11 cellular contexts compared by ENCODE assay signal in the genomic region with DNA sequence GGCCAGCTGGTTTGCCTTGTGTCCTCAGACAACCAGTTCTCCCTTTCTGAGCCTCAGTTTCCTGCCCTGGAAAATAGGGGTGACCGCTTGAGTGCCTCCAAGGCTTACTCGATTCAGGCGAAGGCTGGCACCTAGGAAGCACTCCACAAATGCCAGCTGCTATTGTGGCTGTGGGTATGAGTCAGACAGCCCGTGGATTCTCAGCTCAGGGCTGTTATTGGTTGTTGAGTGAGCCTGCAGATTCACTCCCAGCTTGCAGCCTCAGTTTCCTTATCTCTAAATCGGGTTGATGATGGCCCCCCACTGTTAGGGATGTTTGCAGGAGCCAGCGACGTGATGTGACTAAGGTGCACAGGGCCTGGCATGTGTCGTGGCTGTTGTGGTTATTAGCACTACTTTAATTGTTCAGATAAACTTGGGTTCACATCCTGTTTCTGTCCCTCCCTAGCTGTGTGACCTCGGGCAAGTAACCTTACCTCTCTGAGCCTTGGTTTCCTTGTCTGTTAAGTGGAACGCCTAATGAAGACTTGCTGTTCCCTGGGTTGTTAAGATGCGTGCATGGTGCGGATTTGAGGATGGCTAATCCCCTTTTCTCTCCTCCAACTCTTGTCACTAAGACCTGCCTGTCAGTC. TPM values are rescaled to one million over a fixed set of nuclear protein-coding genes. Genes with fewer than 3 reads are reported as not detected.
A peak's percentile ranks its signal among the peaks of the same experiment; 100 is the strongest.
DNase-seq lines count a peak whose midpoint lies in the region; ATAC-seq lines count a peak whose summit lies in the region.
"Had no signal": no experiment of that assay in that cellular context is flagged by ENCODE, and none has a peak within 500 bp of the region (broad histone marks: within the 10 kb centered on the region; RNA-seq: fewer than 3 reads in every experiment).

No MANE protein-coding gene starts in this region.

- peak overlapping the region in 1 of 3 donors; percentile 35 for H3K4me3 ChIP-seq in skeletal muscle tissue (ENCODE audit: low read length in 3 of 3)

- no peak overlapping the region for H3K27ac ChIP-seq in skeletal muscle tissue (ENCODE audit: low read depth, low read length)

- no peaks in the 10 kb centered on the region for H3K9me3 ChIP-seq in T-helper 17 cell (ENCODE audit: control insufficient read depth, low read length, poor library complexity, severe bottlenecking)
- H3K9me3 ChIP-seq in skeletal muscle tissue (ENCODE audit: control insufficient read depth in 3 of 3, low read length in 3 of 3) = no peaks in the 10 kb centered on the region

- no peaks in the 10 kb centered on the region for H3K9me3 Mint-ChIP-seq in T-helper 1 cell treated with Interleukin-12 subunit alpha and Interleukin-12 subunit beta and Interleukin-4 antibody, amounts not matched to agents 30 μg/mL and 1 μg/mL, for 36 hours

- DNase-seq in T-helper 1 cell (no peak), T-helper 17 cell (no peak), epidermal melanocyte (ENCODE audit: insufficient read length, low spot score) (peak; percentile 29), MV-4-11 (lab: John Stamatoyannopoulos, UW) (no peak)
- DNase-seq: C1 segment of cervical spinal cord; NK-92 treated with Interleukin-12 subunit alpha and Interleukin-12 subunit beta, amount 100 ng/mL, for 24 hours; stimulated activated CD4-positive, alpha-beta T cell treated with anti-CD3 and anti-CD28 coated beads, Interleukin-12 subunit alpha, Interleukin-12 subunit beta, amount 100 ng/mL, for 4 hours had no signal

- H3K27ac Mint-ChIP-seq in T-helper 1 cell treated with Interleukin-12 subunit alpha and Interleukin-12 subunit beta and Interleukin-4 antibody, amounts not matched to agents 30 μg/mL and 1 μg/mL, for 36 hours = no peak overlapping the region
- H3K27ac Mint-ChIP-seq in T-helper 17 cell = peak overlapping the region; percentile 91

- peaks cover 21% of the 10 kb centered on the region for H3K4me1 Mint-ChIP-seq in T-helper 1 cell treated with Interleukin-12 subunit alpha and Interleukin-12 subunit beta and Interleukin-4 antibody, amounts not matched to agents 30 μg/mL and 1 μg/mL, for 36 hours (ENCODE audit: low read depth)
- H3K4me1 Mint-ChIP-seq in T-helper 17 cell = peaks cover 38% of the 10 kb centered on the region

- H3K4me3 Mint-ChIP-seq in T-helper 1 cell treated with Interleukin-12 subunit alpha and Interleukin-12 subunit beta and Interleukin-4 antibody, amounts not matched to agents 30 μg/mL and 1 μg/mL, for 36 hours = peak overlapping the region; percentile 84
- peak overlapping the region; percentile 92 for H3K4me3 Mint-ChIP-seq in T-helper 17 cell

- H3K36me3 Mint-ChIP-seq in T-helper 1 cell treated with Interleukin-12 subunit alpha and Interleukin-12 subunit beta and Interleukin-4 antibody, amounts not matched to agents 30 μg/mL and 1 μg/mL, for 36 hours (ENCODE audit: low read depth) = no peaks in the 10 kb centered on the region
- H3K36me3 Mint-ChIP-seq in T-helper 17 cell (ENCODE audit: low read depth) = no peaks in the 10 kb centered on the region

- peaks cover 8% of the 10 kb centered on the region for H3K27me3 Mint-ChIP-seq in T-helper 1 cell treated with Interleukin-12 subunit alpha and Interleukin-12 subunit beta and Interleukin-4 antibody, amounts not matched to agents 30 μg/mL and 1 μg/mL, for 36 hours (ENCODE audit: low read depth)
- no peaks in the 10 kb centered on the region for H3K27me3 Mint-ChIP-seq in T-helper 17 cell

- peaks cover 0 to 2% (median 0%) of the 10 kb centered on the region in 3 donors for H3K36me3 ChIP-seq in skeletal muscle tissue (ENCODE audit: control insufficient read depth in 3 of 3, insufficient read depth in 3 of 3, low read length in 3 of 3)

- ATAC-seq in T-helper 17 cell = no peak
- ATAC-seq in HG03025 (IDR thresholded peaks at IDR 0.05; ENCODE audit: low FRiP score, unreplicated experiment) = no peak
- no peak for ATAC-seq in HG02973 (IDR thresholded peaks at IDR 0.05; ENCODE audit: unreplicated experiment)

- H3K27me3 ChIP-seq in skeletal muscle tissue (ENCODE audit: control insufficient read depth in 3 of 3, insufficient read depth in 3 of 3, low read length in 3 of 3) = no peaks in the 10 kb centered on the region

- H3K4me1 ChIP-seq in skeletal muscle tissue (ENCODE audit: control insufficient read depth in 3 of 3, insufficient read depth in 3 of 3, low read length in 3 of 3) = peaks cover 29 to 36% (median 30%) of the 10 kb centered on the region in 3 donors

- peak overlapping the region in 2 of 3 donors; percentile 74 to 87 for H3K9ac ChIP-seq in skeletal muscle tissue (ENCODE audit: low read depth in 1 of 3, low read length in 3 of 3)

RNA-seq across cellular contexts. Expression of a gene that starts 2.4 kb away (rescaled TPM):
- 10 to 100 TPM; 28.9 to 36.4 TPM for total RNA-seq in T-helper 17 cell
- total RNA-seq in skeletal muscle tissue = 15.7 TPM

RNA-seq across cellular contexts. Expression of a gene that starts 8.3 kb away (rescaled TPM):
- total RNA-seq in T-helper 17 cell (1 to 10 TPM in 1 of 2 donors, not detected in 1; 1.1 TPM), skeletal muscle tissue (2.1 TPM)
